14 cellular contexts compared by ENCODE assay signal in the genomic region with DNA sequence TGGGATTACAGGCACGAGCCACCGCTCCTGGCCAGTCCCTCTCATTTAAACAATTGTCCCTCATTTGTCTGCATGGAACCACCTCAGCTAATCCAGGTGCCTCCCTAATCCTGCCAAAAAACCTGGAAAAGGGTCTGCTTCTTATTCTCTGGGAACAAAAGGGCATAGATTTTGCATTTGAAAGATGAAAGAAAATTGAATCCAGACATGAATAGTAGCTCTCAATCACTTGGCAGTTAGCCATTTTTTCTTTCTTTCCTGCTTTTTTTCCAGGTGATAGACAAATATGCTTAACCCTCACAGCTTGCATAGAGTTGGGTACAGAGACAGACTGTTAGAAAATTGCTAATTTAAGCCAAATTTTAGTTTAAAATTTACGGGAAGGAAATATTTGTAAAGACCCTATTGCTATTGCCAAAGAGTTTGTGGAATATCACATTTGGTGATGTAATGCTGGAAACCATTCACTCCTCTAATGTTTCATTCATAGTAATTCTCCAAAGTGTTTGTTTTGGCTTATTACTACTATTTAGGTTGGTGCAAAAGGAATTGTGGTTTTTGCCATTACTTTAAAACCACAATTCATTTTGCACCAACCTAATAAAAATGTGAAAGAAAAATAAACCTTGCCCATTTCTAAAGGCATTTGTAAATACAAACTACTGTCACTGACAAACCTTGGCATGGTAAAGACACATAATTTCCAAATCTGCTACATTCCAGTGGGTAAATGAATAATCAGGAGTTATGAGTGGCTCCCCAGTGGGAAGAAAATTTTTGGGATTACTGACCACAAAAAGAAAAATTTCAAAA.
DNase-seq lines count a peak whose midpoint lies in the region; ATAC-seq and TF ChIP-seq lines count a peak whose summit lies in the region.
"Had no signal": no experiment of that assay in that cellular context is flagged by ENCODE, and none has a peak within 500 bp of the region (broad histone marks: within the 10 kb centered on the region; RNA-seq: fewer than 3 reads in every experiment).

No MANE protein-coding gene starts in this region.

- CTCF ChIA-PET in activated naive CD4-positive, alpha-beta T cell treated with anti-CD3 and anti-CD28 coated beads for 36 hours (lab: Charles Lee) = interaction anchor here (0.6 kb wide), 1 partner anchor 146 kb away, joined by 3 read pairs; no protein-coding TSS in a partner anchor

- H3K36me3 Mint-ChIP-seq in activated naive CD4-positive, alpha-beta T cell treated with anti-CD3 and anti-CD28 coated beads for 36 hours (ENCODE audit: low read depth) = peaks cover 15% of the 10 kb centered on the region

- DNase-seq in NCI-H2081 (lab: John Stamatoyannopoulos, UW) = peak; percentile 7 to 65
- no peak for DNase-seq in NCI-H2081 treated with DMSO at 0.1 percent for 48 hours (lab: John Stamatoyannopoulos, UW)
- peak; percentile 86 for DNase-seq in NCI-H2196 (lab: John Stamatoyannopoulos, UW; ENCODE audit: unreplicated experiment)
- DNase-seq in epithelial cell of esophagus (ENCODE audit: low read depth) = peak; percentile 43
- peak; percentile 95 for DNase-seq in stromal cell of bone marrow (ENCODE audit: low read depth)
- DNase-seq in NCI-H526 (lab: John Stamatoyannopoulos, UW) = no peak
- DNase-seq in activated naive CD4-positive, alpha-beta T cell treated with anti-CD3 and anti-CD28 coated beads for 36 hours = no peak
- DNase-seq: 8988T; activated CD4-positive, alpha-beta memory T cell treated with anti-CD3 and anti-CD28 coated beads for 36 hours; activated naive CD4-positive, alpha-beta T cell treated with anti-CD3 and anti-CD28 coated beads, Interleukin-2, amount 10 ng/mL, durations not matched to agents 7 days and 5 days; GDM1; NCI-H526 treated with DMSO at 0.1 percent for 48 hours had no signal

- no peaks in the 10 kb centered on the region for H3K27me3 Mint-ChIP-seq in activated naive CD4-positive, alpha-beta T cell treated with anti-CD3 and anti-CD28 coated beads for 36 hours (ENCODE audit: low read depth)
- H3K27me3 Mint-ChIP-seq: activated CD4-positive, alpha-beta memory T cell treated with anti-CD3 and anti-CD28 coated beads for 36 hours; activated naive CD4-positive, alpha-beta T cell treated with anti-CD3 and anti-CD28 coated beads, Interleukin-2, amount 10 ng/mL, durations not matched to agents 7 days and 5 days; IgD-negative memory B cell had no signal

- no peak overlapping the region for H3K4me3 Mint-ChIP-seq in activated naive CD4-positive, alpha-beta T cell treated with anti-CD3 and anti-CD28 coated beads for 36 hours
- H3K4me3 Mint-ChIP-seq: activated CD4-positive, alpha-beta memory T cell treated with anti-CD3 and anti-CD28 coated beads for 36 hours; activated naive CD4-positive, alpha-beta T cell treated with anti-CD3 and anti-CD28 coated beads, Interleukin-2, amount 10 ng/mL, durations not matched to agents 7 days and 5 days; IgD-negative memory B cell had no signal

- no peak overlapping the region for H3K27ac Mint-ChIP-seq in activated naive CD4-positive, alpha-beta T cell treated with anti-CD3 and anti-CD28 coated beads for 36 hours
- H3K27ac Mint-ChIP-seq: activated CD4-positive, alpha-beta memory T cell treated with anti-CD3 and anti-CD28 coated beads for 36 hours; activated naive CD4-positive, alpha-beta T cell treated with anti-CD3 and anti-CD28 coated beads, Interleukin-2, amount 10 ng/mL, durations not matched to agents 7 days and 5 days; IgD-negative memory B cell had no signal

- ATAC-seq in HG02884 (IDR thresholded peaks at IDR 0.05; ENCODE audit: unreplicated experiment) = no peak

- H3K4me1 Mint-ChIP-seq in activated naive CD4-positive, alpha-beta T cell treated with anti-CD3 and anti-CD28 coated beads for 36 hours (ENCODE audit: low read depth) = peaks cover 13% of the 10 kb centered on the region

- H3K9me3 Mint-ChIP-seq in activated naive CD4-positive, alpha-beta T cell treated with anti-CD3 and anti-CD28 coated beads for 36 hours = peaks cover 9% of the 10 kb centered on the region

- no peak for TF ChIP-seq CTCF in epithelial cell of esophagus (IDR thresholded peaks at IDR 0.05; ENCODE audit: insufficient read depth, low read depth, low read length, missing control alignments)

- no peak overlapping the region for H3K4me3 ChIP-seq in epithelial cell of esophagus (ENCODE audit: low read length)

- intact Hi-C loops in activated naive CD4-positive, alpha-beta T cell treated with anti-CD3 and anti-CD28 coated beads for 36 hours (cut with micrococcal nuclease) = loop anchor here (5.0 kb wide), 1 partner anchor 42 kb away; no protein-coding TSS in a partner anchor

Comparison
In these comparisons a context has a peak if more than half of its experiments do, and no peak if none do; other contexts are left out.
1. DNase-seq: peak in NCI-H2081 (2 of 2), NCI-H2196 (single experiment), epithelial cell of esophagus (single experiment) and stromal cell of bone marrow (single experiment); none in NCI-H2081 treated with DMSO at 0.1 percent for 48 hours (single experiment), NCI-H526 (0 of 2) and activated naive CD4-positive, alpha-beta T cell treated with anti-CD3 and anti-CD28 coated beads for 36 hours (single experiment).